ENCODE assay signal across 7 cellular contexts in the genomic region with DNA sequence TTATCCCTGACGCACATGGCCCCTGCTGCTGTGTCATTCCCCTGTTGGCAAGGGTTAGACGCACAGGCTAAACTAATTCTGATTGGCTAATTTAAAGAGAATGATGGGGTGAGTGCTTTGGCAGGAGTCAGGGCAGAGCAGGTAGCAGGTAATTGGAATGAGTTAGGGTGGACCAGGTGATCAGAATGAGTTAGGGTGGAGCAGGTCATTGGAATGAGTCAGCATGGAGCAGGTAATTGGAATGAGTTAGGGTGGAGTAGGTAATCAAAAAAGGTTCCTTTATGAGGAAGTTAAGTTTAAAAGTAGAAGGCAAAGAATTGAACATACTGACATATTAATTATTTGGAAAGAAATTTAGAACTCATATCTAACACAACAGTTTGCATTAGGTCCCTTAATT. TPM values are rescaled to one million over a fixed set of nuclear protein-coding genes. Genes with fewer than 3 reads are reported as not detected.
"Had no signal": no experiment of that assay in that cellular context is flagged by ENCODE, and none has a peak within 500 bp of the region (broad histone marks: within the 10 kb centered on the region; RNA-seq: fewer than 3 reads in every experiment).

No MANE protein-coding gene starts in this region.

RNA-seq across cellular contexts. Expression of gene HTR2B, which starts 24.5 kb away (rescaled TPM):
- total RNA-seq: activated CD8-positive, alpha-beta memory T cell treated with anti-CD3 and anti-CD28 coated beads for 36 hours; activated CD8-positive, alpha-beta T cell treated with anti-CD3 and anti-CD28 coated beads for 36 hours; activated naive CD8-positive, alpha-beta T cell treated with anti-CD3 and anti-CD28 coated beads for 36 hours; activated T-cell treated with anti-CD3 and anti-CD28 coated beads, Interleukin-2, amount 50 U/mL, for 72 hours; activated T-helper 17 cell treated with anti-CD3 and anti-CD28 coated beads, Interleukin-2, amount 50 U/mL, for 72 hours; cardiac muscle cell; T-helper 1 cell treated with Interleukin-12 subunit alpha and Interleukin-12 subunit beta and Interleukin-4 antibody, amounts not matched to agents 30 ng/mL and 1 ng/mL, for 36 hours had no signal
- polyA plus RNA-seq: cardiac muscle cell had no signal
